12 cellular contexts compared by ENCODE assay signal in genomic region chr3:113242091-113242581, GRCh38. TPM values are rescaled to one million over a fixed set of nuclear protein-coding genes. Genes with fewer than 3 reads are reported as not detected.
DNase-seq lines count a peak whose midpoint lies in the region; TF ChIP-seq lines count a peak whose summit lies in the region.
"Had no signal": no experiment of that assay in that cellular context is flagged by ENCODE, and none has a peak within 500 bp of the region (broad histone marks: within the 10 kb centered on the region; RNA-seq: fewer than 3 reads in every experiment).

No MANE protein-coding gene starts in this region.

- H3K9ac ChIP-seq in skeletal muscle satellite cell (ENCODE audit: low read depth, low read length), result peak overlapping the region; percentile 53

- peaks cover 34% of the 10 kb centered on the region for H3K4me1 ChIP-seq in skeletal muscle satellite cell (ENCODE audit: control insufficient read depth, insufficient read depth, low read length)
- H3K4me1 ChIP-seq in Peyer's patch, result no peaks in the 10 kb centered on the region

- TF ChIP-seq CTCF in fibroblast of the aortic adventitia (IDR thresholded peaks at IDR 0.05; ENCODE audit: insufficient read depth, low read length) (no peak), Peyer's patch (IDR thresholded peaks at IDR 0.05) (no peak)

- TF ChIP-seq POLR2A in Peyer's patch (IDR thresholded peaks at IDR 0.05), result no peak

- H3K9me3 ChIP-seq in skeletal muscle satellite cell (replicated peaks; ENCODE audit: low read length) (no peaks in the 10 kb centered on the region), Peyer's patch (no peaks in the 10 kb centered on the region)

- H3K36me3 ChIP-seq in skeletal muscle satellite cell (ENCODE audit: insufficient read depth, low read length), result no peaks in the 10 kb centered on the region
- H3K36me3 ChIP-seq in Peyer's patch, result no peaks in the 10 kb centered on the region

- H3K4me3 ChIP-seq in fibroblast of the aortic adventitia (ENCODE audit: low read depth, low read length), result no peak overlapping the region
- peak overlapping the region; percentile 22 for H3K4me3 ChIP-seq in skeletal muscle satellite cell (ENCODE audit: low read length)
- no peak overlapping the region for H3K4me3 ChIP-seq in Peyer's patch
- H3K4me3 ChIP-seq: K562 had no signal

- DNase-seq in H4 (ENCODE audit: low spot score) (peak; percentile 73), OCI-M2 (lab: John Stamatoyannopoulos, UW; ENCODE audit: unreplicated experiment) (peak; percentile 12), fibroblast of the aortic adventitia (ENCODE audit: low read depth) (peak; percentile 32), globus pallidus (ENCODE audit: low spot score) (no peak), NCI-H510A treated with DMSO at 0.1 percent for 48 hours (lab: John Stamatoyannopoulos, UW) (no peak), Peyer's patch (no peak), dermis blood vessel endothelial cell (no peak)
- DNase-seq: activated CD4-positive, alpha-beta T cell treated with anti-CD3 and anti-CD28 coated beads for 48 hours; HCEC 1CT; NCI-H774 had no signal

- H3K27me3 ChIP-seq in skeletal muscle satellite cell (ENCODE audit: control insufficient read depth, insufficient read depth, low read length) (no peaks in the 10 kb centered on the region), Peyer's patch (no peaks in the 10 kb centered on the region)

- H3K4me2 ChIP-seq in skeletal muscle satellite cell (ENCODE audit: low read length), result peak overlapping the region; percentile 64

- peak overlapping the region in 1 of 4 donors; percentile 44 for H3K27ac ChIP-seq in Peyer's patch

RNA-seq across cellular contexts. Expression of gene BOC, which starts 30.8 kb away (rescaled TPM):
- total RNA-seq in H4 (2014; rRNA removed; shearing (Covaris generic)), result 3.7 and 8.0 TPM in 2 replicates
- total RNA-seq in fibroblast of the aortic adventitia (ENCODE audit: low replicate concordance), result 16.9 and 25.9 TPM in 2 replicates
- total RNA-seq in skeletal muscle satellite cell (2012; rRNA removed), result 0.76 and 3.7 TPM in 2 replicates
- total RNA-seq in Peyer's patch, result 10 to 100 TPM in 3 of 4 donors, 1 to 10 TPM in 1; 4.2 to 31.4 (median 13.2) TPM
- under 0.01 and 0.09 TPM in 2 replicates for total RNA-seq in dermis blood vessel endothelial cell
- total RNA-seq: K562 had no signal

Comparison
In these comparisons a context has a peak if more than half of its experiments do, and no peak if none do; other contexts are left out.
1. DNase-seq: peak in H4 (single experiment), OCI-M2 (single experiment) and fibroblast of the aortic adventitia (single experiment); none in globus pallidus (single experiment), NCI-H510A treated with DMSO at 0.1 percent for 48 hours (single experiment), Peyer's patch (0 of 3) and dermis blood vessel endothelial cell (single experiment).